Comparison of ENCODE assay signal across 1 cellular context in genomic region chr6:35320031-35320410, GRCh38.
TF ChIP-seq lines count a peak whose summit lies in the region.

No MANE protein-coding gene starts in this region.

TF ChIP-seq in H1, 55 proteins besides CTCF, POLR2A, EP300 and RAD21:
- TF ChIP-seq CHD1 (IDR thresholded peaks at IDR 0.05; ENCODE audit: low read depth, low read length) (no peak), SAP30 (IDR thresholded peaks at IDR 0.05; ENCODE audit: insufficient read depth, insufficient replicate concordance, low read length) (no peak), EGR1 (IDR thresholded peaks at IDR 0.05; ENCODE audit: borderline replicate concordance, low read depth, low read length) (no peak), GTF2F1 (IDR thresholded peaks at IDR 0.05; ENCODE audit: borderline replicate concordance, low read depth, low read length) (no peak), RFX5 (IDR thresholded peaks at IDR 0.05; ENCODE audit: borderline replicate concordance, low read depth, low read length) (no peak), CBX8 (IDR thresholded peaks at IDR 0.05; ENCODE audit: borderline replicate concordance, low read depth, low read length) (no peak), KDM1A (IDR thresholded peaks at IDR 0.05; ENCODE audit: borderline replicate concordance, low read length) (no peak), MAX (IDR thresholded peaks at IDR 0.05) (no peak), SP2 (IDR thresholded peaks at IDR 0.05; ENCODE audit: low read length) (no peak), ATF2 (IDR thresholded peaks at IDR 0.05; ENCODE audit: low read length) (no peak), POLR2AphosphoS5 (IDR thresholded peaks at IDR 0.05; ENCODE audit: low read depth, low read length) (no peak), EZH2 (IDR thresholded peaks at IDR 0.05; ENCODE audit: low read depth, low read length, severe bottlenecking) (no peak), TCF12 (IDR thresholded peaks at IDR 0.05; ENCODE audit: low read depth, low read length) (no peak)
